8 cellular contexts compared by ENCODE assay signal in genomic region chr17:6421700-6422604, GRCh38. TPM values are rescaled to one million over a fixed set of nuclear protein-coding genes. Genes with fewer than 3 reads are reported as not detected.
DNase-seq lines count a peak whose midpoint lies in the region; ATAC-seq and TF ChIP-seq lines count a peak whose summit lies in the region.

No MANE protein-coding gene starts in this region.

- CTCF ChIA-PET in CD4-positive, alpha-beta T cell (lab: Charles Lee), result interaction anchor here (1.7 kb wide), 1 partner anchor 15 kb away, joined by 4 read pairs; no protein-coding TSS in a partner anchor
- CTCF ChIA-PET in OCI-LY7 (lab: Charles Lee; ENCODE audit: unreplicated experiment), result no interaction called here

- H3K4me1 ChIP-seq in OCI-LY7 (ENCODE audit: insufficient read depth, low read length, poor library complexity, severe bottlenecking), result no peaks in the 10 kb centered on the region
- peaks cover 0 to 5% (median 0%) of the 10 kb centered on the region in 4 donors for H3K4me1 ChIP-seq in esophagus muscularis mucosa

- no TSS peak for BruUV-seq in OCI-LY7 (replicated peaks; lab: Mats Ljungman, UMichigan)

- TF ChIP-seq EP300 in esophagus muscularis mucosa (IDR thresholded peaks at IDR 0.05), result no peak

- POLR2A ChIA-PET in CD4-positive, alpha-beta T cell (lab: Charles Lee), result no interaction called here
- POLR2A ChIA-PET in OCI-LY7 (lab: Charles Lee), result no interaction called here

- H4K20me1 ChIP-seq in OCI-LY7 (ENCODE audit: insufficient read depth, low read length), result no peaks in the 10 kb centered on the region

- H3K9me2 ChIP-seq in OCI-LY7 (ENCODE audit: insufficient read depth, low read length), result no peaks in the 10 kb centered on the region

- H3K36me3 ChIP-seq in OCI-LY7 (ENCODE audit: insufficient read depth, low read length), result no peaks in the 10 kb centered on the region
- no peaks in the 10 kb centered on the region for H3K36me3 ChIP-seq in esophagus muscularis mucosa

- H3K27me3 Mint-ChIP-seq in CD4-positive, alpha-beta T cell, result peaks cover 36% of the 10 kb centered on the region
- peaks cover 15 to 22% of the 10 kb centered on the region in 2 donors for H3K27me3 Mint-ChIP-seq in natural killer cell (ENCODE audit: low read depth in 2 of 2)
- peaks cover 30 to 47% of the 10 kb centered on the region in 2 donors for H3K27me3 Mint-ChIP-seq in stimulated activated naive B cell treated with anti-CD40 and anti-IgM and Interleukin-4, amounts not matched to agents 10 μg/mL and 1 μg/mL and 100 μg/mL, for 72 hours

- no peaks in the 10 kb centered on the region for H3K9me3 ChIP-seq in CD4-positive, alpha-beta T cell (ENCODE audit: control insufficient read depth, low read length)
- H3K9me3 ChIP-seq in OCI-LY7 (ENCODE audit: low read length) (no peaks in the 10 kb centered on the region), esophagus muscularis mucosa (no peaks in the 10 kb centered on the region)

- ATAC-seq in CD4-positive, alpha-beta T cell (ENCODE audit: poor library complexity), result peak; percentile 62
- peak; percentile 73 to 92 (median 91) for ATAC-seq in natural killer cell
- peak; percentile 89 to 92 for ATAC-seq in stimulated activated naive B cell treated with anti-CD40 and anti-IgM and Interleukin-4, amounts not matched to agents 10 μg/mL and 1 μg/mL and 100 μg/mL, for 72 hours (replicated peaks)
- no peak for ATAC-seq in HG02642 (IDR thresholded peaks at IDR 0.05; ENCODE audit: poor library complexity, unreplicated experiment)

- peaks cover 2% of the 10 kb centered on the region for H3K4me1 Mint-ChIP-seq in CD4-positive, alpha-beta T cell (ENCODE audit: low read depth)
- peaks cover 3 to 11% of the 10 kb centered on the region in 2 donors for H3K4me1 Mint-ChIP-seq in natural killer cell
- H3K4me1 Mint-ChIP-seq in stimulated activated naive B cell treated with anti-CD40 and anti-IgM and Interleukin-4, amounts not matched to agents 10 μg/mL and 1 μg/mL and 100 μg/mL, for 72 hours, result peaks cover 4 to 11% of the 10 kb centered on the region in 2 donors

- H3K4me3 ChIP-seq in OCI-LY7 (ENCODE audit: low read depth, low read length, poor library complexity, severe bottlenecking), result no peak overlapping the region
- H3K4me3 ChIP-seq in esophagus muscularis mucosa, result no peak overlapping the region

- H3K79me2 ChIP-seq in OCI-LY7 (ENCODE audit: insufficient read depth, low read depth, low read length), result no peaks in the 10 kb centered on the region

- no peak overlapping the region for H3K4me3 Mint-ChIP-seq in CD4-positive, alpha-beta T cell
- H3K4me3 Mint-ChIP-seq in natural killer cell, result no peak overlapping the region
- H3K4me3 Mint-ChIP-seq in stimulated activated naive B cell treated with anti-CD40 and anti-IgM and Interleukin-4, amounts not matched to agents 10 μg/mL and 1 μg/mL and 100 μg/mL, for 72 hours, result no peak overlapping the region

- intact Hi-C loops in CD4-positive, alpha-beta T cell (cut with DNase I, micrococcal nuclease), result loop anchor here (1.0 to 10.0 kb wide), 5 partner anchors 830 to 1177 kb away; no protein-coding TSS in a partner anchor
- intact Hi-C loops in OCI-LY7 (cut with micrococcal nuclease; ENCODE audit: unreplicated experiment), result loop anchor here (1.0 to 5.0 kb wide), 2 partner anchors 715 to 835 kb away; no protein-coding TSS in a partner anchor
- intact Hi-C loops in esophagus muscularis mucosa (cut with DNase I), result loop anchor here (1.0 kb wide), 1 partner anchor 835 kb away; no protein-coding TSS in a partner anchor
- intact Hi-C loops in natural killer cell (cut with micrococcal nuclease), result loop anchor here (1.0 kb wide), 2 partner anchors 830 to 835 kb away; no protein-coding TSS in a partner anchor

- H3K36me3 Mint-ChIP-seq in CD4-positive, alpha-beta T cell (ENCODE audit: low read depth), result no peaks in the 10 kb centered on the region
- H3K36me3 Mint-ChIP-seq in natural killer cell, result no peaks in the 10 kb centered on the region
- H3K36me3 Mint-ChIP-seq in stimulated activated naive B cell treated with anti-CD40 and anti-IgM and Interleukin-4, amounts not matched to agents 10 μg/mL and 1 μg/mL and 100 μg/mL, for 72 hours, result no peaks in the 10 kb centered on the region

- TF ChIP-seq POLR2A in esophagus muscularis mucosa (IDR thresholded peaks at IDR 0.05; ENCODE audit: low read depth), result no peak

- no peak overlapping the region for H3K27ac ChIP-seq in CD4-positive, alpha-beta T cell (ENCODE audit: low read depth, low read length)
- no peak overlapping the region for H3K27ac ChIP-seq in OCI-LY7 (ENCODE audit: low read depth, low read length, poor library complexity, severe bottlenecking)
- no peak overlapping the region for H3K27ac ChIP-seq in esophagus muscularis mucosa (replicated peaks in 1 of 4)

- peak; percentile 46 to 74 (median 64) for DNase-seq in CD4-positive, alpha-beta T cell
- DNase-seq in HPDE6-E6E7 (ENCODE audit: extremely low spot score) (peak; percentile 73), OCI-LY7 (ENCODE audit: low spot score) (peak; percentile 73), activated T-cell treated with anti-CD3 and anti-CD28 coated beads for 1 hour (ENCODE audit: low read depth) (peak; percentile 67), esophagus muscularis mucosa (ENCODE audit: extremely low spot score) (peak; percentile 94), natural killer cell (peak; percentile 68)
- DNase-seq in stimulated activated naive B cell treated with anti-CD40 and anti-IgM and Interleukin-4, amounts not matched to agents 10 μg/mL and 1 μg/mL and 100 μg/mL, for 72 hours, result peak; percentile 52

- H3K27me3 ChIP-seq in CD4-positive, alpha-beta T cell (ENCODE audit: control insufficient read depth, insufficient read depth, low read length), result no peaks in the 10 kb centered on the region
- H3K27me3 ChIP-seq in esophagus muscularis mucosa, result peaks cover 0 to 71% (median 0%) of the 10 kb centered on the region in 4 donors

- no peak overlapping the region for H3K27ac Mint-ChIP-seq in CD4-positive, alpha-beta T cell
- H3K27ac Mint-ChIP-seq in natural killer cell, result peak overlapping the region in 1 of 2 donors; percentile 21
- H3K27ac Mint-ChIP-seq in stimulated activated naive B cell treated with anti-CD40 and anti-IgM and Interleukin-4, amounts not matched to agents 10 μg/mL and 1 μg/mL and 100 μg/mL, for 72 hours, result no peak overlapping the region

- H3K9me3 Mint-ChIP-seq in CD4-positive, alpha-beta T cell, result no peaks in the 10 kb centered on the region
- H3K9me3 Mint-ChIP-seq in natural killer cell, result no peaks in the 10 kb centered on the region
- H3K9me3 Mint-ChIP-seq in stimulated activated naive B cell treated with anti-CD40 and anti-IgM and Interleukin-4, amounts not matched to agents 10 μg/mL and 1 μg/mL and 100 μg/mL, for 72 hours, result no peaks in the 10 kb centered on the region

- peak; percentile 81 for TF ChIP-seq CTCF in CD4-positive, alpha-beta T cell (IDR thresholded peaks at IDR 0.05)
- TF ChIP-seq CTCF in OCI-LY7 (conservative IDR thresholded peaks at IDR 0.05; ENCODE audit: low read length) (peak; percentile 88), esophagus muscularis mucosa (IDR thresholded peaks at IDR 0.05) (peak; percentile 80 to 85 (median 83)), natural killer cell (IDR thresholded peaks at IDR 0.05) (peak; percentile 86)

- H3K4me2 ChIP-seq in OCI-LY7 (ENCODE audit: low read length), result no peak overlapping the region

- 39% methylated on average over 9 of the region's 13 CpGs for WGBS in esophagus muscularis mucosa

- H2AFZ ChIP-seq in OCI-LY7 (ENCODE audit: low read length), result no peak overlapping the region

RNA-seq across cellular contexts. Expression of gene AIPL1, which starts 13.0 kb away (rescaled TPM):
- total RNA-seq in CD4-positive, alpha-beta T cell, result not detected
- total RNA-seq in OCI-LY7 (2014; rRNA removed; shearing (Covaris generic)), result not detected in 2 replicates
- total RNA-seq in OCI-LY7 (2022), result not detected in 2 replicates
- total RNA-seq in esophagus muscularis mucosa, result not detected
- total RNA-seq in natural killer cell, result not detected

RNA-seq across cellular contexts. Expression of gene PIMREG, which starts 22.3 kb away (rescaled TPM):
- not detected for total RNA-seq in CD4-positive, alpha-beta T cell
- total RNA-seq in OCI-LY7 (2014; rRNA removed; shearing (Covaris generic)), result 34.5 and 39.4 TPM in 2 replicates
- total RNA-seq in OCI-LY7 (2022) (22.7 and 31.0 TPM in 2 replicates), esophagus muscularis mucosa (under 1 TPM in 1 of 4 donors, not detected in 3; 0.80 TPM), natural killer cell (1 to 10 TPM in 1 of 3 donors, under 1 TPM in 2; 0.73 to 1.4 (median 0.78) TPM)

Comparison
In these comparisons a context has a peak if more than half of its experiments do, and no peak if none do; other contexts are left out.
1. RNA of gene PIMREG, which starts 22.3 kb away (total RNA-seq): 22.7 to 39.4 TPM in OCI-LY7; 0.73 to 1.4 TPM in natural killer cell, not detected in CD4-positive, alpha-beta T cell and 0.80 TPM in esophagus muscularis mucosa; every median in the first group is over 4 times any median in the second.
2. Peak in every context shown above with its lines, with median percentiles within 50 percentile points of each other: DNase-seq and CTCF ChIP-seq.